In genomic region chr7:113424463-113424862, GRCh38 we compare ENCODE assay signal across 24 cellular contexts.
"Had no signal": no experiment of that assay in that cellular context is flagged by ENCODE, and none has a peak within 500 bp of the region (broad histone marks: within the 10 kb centered on the region; RNA-seq: fewer than 3 reads in every experiment).

No MANE protein-coding gene starts in this region.

- ATAC-seq: left lobe of liver; lower lobe of right lung; naive thymus-derived CD8-positive, alpha-beta T cell; right lobe of liver; stimulated activated effector memory CD8-positive, alpha-beta T cell treated with anti-CD3 and anti-CD28 coated beads, Interleukin-12 subunit alpha, Interleukin-12 subunit beta, amount 100 ng/mL, for 72 hours; upper lobe of right lung had no signal

- H3K79me2 ChIP-seq: hepatocyte had no signal

- H3K27ac Mint-ChIP-seq: naive thymus-derived CD8-positive, alpha-beta T cell; nephron progenitor cell; neural progenitor cell; progenitor cell of endocrine pancreas; stimulated activated effector memory CD8-positive, alpha-beta T cell treated with anti-CD3 and anti-CD28 coated beads, Interleukin-12 subunit alpha, Interleukin-12 subunit beta, amount 100 ng/mL, for 72 hours; stimulated activated naive CD8-positive, alpha-beta T cell treated with anti-CD3 and anti-CD28 coated beads, Interleukin-15, Interleukin-2, amounts not matched to agents 100 ng/mL and 50 ng/mL, for 24 hours had no signal

- H3K9ac ChIP-seq: neural progenitor cell had no signal

- H3K27me3 Mint-ChIP-seq: progenitor cell of endocrine pancreas; stimulated activated naive CD8-positive, alpha-beta T cell treated with anti-CD3 and anti-CD28 coated beads, Interleukin-15, Interleukin-2, amounts not matched to agents 100 ng/mL and 50 ng/mL, for 24 hours had no signal

- H3K4me1 Mint-ChIP-seq: nephron progenitor cell had no signal

- H3K27ac ChIP-seq: hepatocyte, lower lobe of right lung, neural progenitor cell, neutrophil, right atrium auricular region, right lobe of liver, suprapubic skin, thoracic aorta, tibial artery, upper lobe of right lung had no signal

- DNase-seq: islet precursor cell; lower lobe of right lung; mammary epithelial cell; mesenchymal stem cell; naive thymus-derived CD8-positive, alpha-beta T cell; nephron progenitor cell; occipital lobe; right lobe of liver; spleen; stimulated activated CD4-positive, alpha-beta T cell treated with anti-CD3 and anti-CD28 coated beads, Interleukin-4, amount 100 ng/mL, for 24 hours; stimulated activated naive CD4-positive, alpha-beta T cell; tibial artery; trophoblast cell; upper lobe of right lung had no signal

- H3K27me3 ChIP-seq: hepatocyte, neural progenitor cell, neutrophil, right atrium auricular region, right lobe of liver, spleen, suprapubic skin, tibial artery, upper lobe of right lung had no signal

- H3K36me3 Mint-ChIP-seq: naive thymus-derived CD8-positive, alpha-beta T cell; neural progenitor cell; stimulated activated effector memory CD8-positive, alpha-beta T cell treated with anti-CD3 and anti-CD28 coated beads, Interleukin-12 subunit alpha, Interleukin-12 subunit beta, amount 100 ng/mL, for 72 hours had no signal

- H3K9me3 ChIP-seq: lower lobe of right lung, neutrophil, right atrium auricular region, right lobe of liver, spleen, suprapubic skin, thoracic aorta, tibial artery, upper lobe of right lung had no signal

- H3K4me1 ChIP-seq: lower lobe of right lung, neural progenitor cell, right atrium auricular region, right lobe of liver, suprapubic skin, tibial artery, upper lobe of right lung had no signal

- H3K4me3 Mint-ChIP-seq: naive thymus-derived CD8-positive, alpha-beta T cell; nephron progenitor cell; neural progenitor cell; stimulated activated effector memory CD8-positive, alpha-beta T cell treated with anti-CD3 and anti-CD28 coated beads, Interleukin-12 subunit alpha, Interleukin-12 subunit beta, amount 100 ng/mL, for 72 hours; stimulated activated naive CD8-positive, alpha-beta T cell treated with anti-CD3 and anti-CD28 coated beads, Interleukin-15, Interleukin-2, amounts not matched to agents 100 ng/mL and 50 ng/mL, for 24 hours had no signal

- H3K9me3 Mint-ChIP-seq: naive thymus-derived CD8-positive, alpha-beta T cell; nephron progenitor cell; neural progenitor cell; stimulated activated effector memory CD8-positive, alpha-beta T cell treated with anti-CD3 and anti-CD28 coated beads, Interleukin-12 subunit alpha, Interleukin-12 subunit beta, amount 100 ng/mL, for 72 hours; stimulated activated naive CD8-positive, alpha-beta T cell treated with anti-CD3 and anti-CD28 coated beads, Interleukin-15, Interleukin-2, amounts not matched to agents 100 ng/mL and 50 ng/mL, for 24 hours had no signal

- H2AFZ ChIP-seq: hepatocyte, neural progenitor cell had no signal

- H3K36me3 ChIP-seq: lower lobe of right lung, neural progenitor cell, neutrophil, right atrium auricular region, right lobe of liver, spleen, suprapubic skin, thoracic aorta, tibial artery, upper lobe of right lung had no signal

- H3K4me2 ChIP-seq: hepatocyte, neural progenitor cell had no signal

- H3K4me3 ChIP-seq: hepatocyte, lower lobe of right lung, neural progenitor cell, right atrium auricular region, right lobe of liver, spleen, suprapubic skin, thoracic aorta, tibial artery, upper lobe of right lung had no signal
